Comparison of ENCODE assay signal across 8 cellular contexts in genomic region chr1:25239681-25240541, GRCh38. TPM values are rescaled to one million over a fixed set of nuclear protein-coding genes. Genes with fewer than 3 reads are reported as not detected.
DNase-seq lines count a peak whose midpoint lies in the region; ATAC-seq and TF ChIP-seq lines count a peak whose summit lies in the region.

No MANE protein-coding gene starts in this region.

- peak overlapping the region; percentile 92 for H3K27ac Mint-ChIP-seq in central memory CD8-positive, alpha-beta T cell (ENCODE audit: low read depth)

- peaks cover 2% of the 10 kb centered on the region for H3K36me3 ChIP-seq in kidney epithelial cell (ENCODE audit: control insufficient read depth, insufficient read depth, low read length)

- no peaks in the 10 kb centered on the region for H3K27me3 Mint-ChIP-seq in central memory CD8-positive, alpha-beta T cell

- DNase-seq in AG08395 (ENCODE audit: low spot score) (peak; percentile 89), NCI-H226 (peak; percentile 95), kidney epithelial cell (ENCODE audit: low read depth) (peak; percentile 54)
- peak; percentile 70 for DNase-seq in activated CD4-positive, CD25-positive, alpha-beta regulatory T cell treated with anti-CD3 and anti-CD28 coated beads, Interleukin-2, amount 50 U/mL, for 16 hours (ENCODE audit: low read depth, low spot score)
- DNase-seq in central memory CD8-positive, alpha-beta T cell (ENCODE audit: low spot score in 2 of 2), result peak; percentile 73 to 74
- DNase-seq in stimulated activated CD4-positive, alpha-beta T cell treated with anti-CD3 and anti-CD28 coated beads, Interleukin-15, amount 100 ng/mL, for 24 hours, result peak; percentile 97

- H3K9me3 Mint-ChIP-seq in central memory CD8-positive, alpha-beta T cell, result no peaks in the 10 kb centered on the region

- H3K27me3 ChIP-seq in kidney epithelial cell (ENCODE audit: control insufficient read depth, insufficient read depth, low read length), result no peaks in the 10 kb centered on the region

- H3K36me3 Mint-ChIP-seq in central memory CD8-positive, alpha-beta T cell (ENCODE audit: insufficient read depth), result peaks cover 61% of the 10 kb centered on the region

- peaks cover 40% of the 10 kb centered on the region for H3K4me1 Mint-ChIP-seq in central memory CD8-positive, alpha-beta T cell

- H3K4me3 Mint-ChIP-seq in central memory CD8-positive, alpha-beta T cell, result peak overlapping the region; percentile 85

- TF ChIP-seq CTCF in kidney epithelial cell (IDR thresholded peaks at IDR 0.05; ENCODE audit: insufficient read depth, low read length, poor library complexity, severe bottlenecking), result peak; percentile 55

- peak; percentile 55 for ATAC-seq in GM18873 (IDR thresholded peaks at IDR 0.05; ENCODE audit: low FRiP score, unreplicated experiment)
- ATAC-seq in HG03139 (IDR thresholded peaks at IDR 0.05; ENCODE audit: unreplicated experiment), result peak; percentile 64
- peak; percentile 87 for ATAC-seq in central memory CD8-positive, alpha-beta T cell (replicated peaks; ENCODE audit: extremely low read depth, poor library complexity, severe bottlenecking)

- peak overlapping the region; percentile 56 for H3K4me3 ChIP-seq in kidney epithelial cell (ENCODE audit: low read depth, low read length)

RNA-seq across cellular contexts. Expression of gene RSRP1, which starts 7.3 kb away (rescaled TPM):
- 48.6 and 55.0 TPM in 2 replicates for total RNA-seq in kidney epithelial cell

RNA-seq across cellular contexts. Expression of gene SYF2, which starts 7.6 kb away (rescaled TPM):
- 63.3 and 80.7 TPM in 2 replicates for total RNA-seq in kidney epithelial cell

RNA-seq across cellular contexts. Expression of gene RHD, which starts 32.4 kb away (rescaled TPM):
- total RNA-seq in kidney epithelial cell, result not detected in 2 replicates

Comparison
In these comparisons a context has a peak if more than half of its experiments do, and no peak if none do; other contexts are left out.
1. Peak in every context shown above with its lines: DNase-seq, ATAC-seq and H3K4me3 ChIP-seq.